In genomic region chr5:134451618-134452505, GRCh38 we compare ENCODE assay signal across 8 cellular contexts. TPM values are rescaled to one million over a fixed set of nuclear protein-coding genes. Genes with fewer than 3 reads are reported as not detected.
DNase-seq lines count a peak whose midpoint lies in the region; ATAC-seq, FAIRE-seq and TF ChIP-seq lines count a peak whose summit lies in the region.
"Had no signal": no experiment of that assay in that cellular context is flagged by ENCODE, and none has a peak within 500 bp of the region (broad histone marks: within the 10 kb centered on the region; RNA-seq: fewer than 3 reads in every experiment).

No MANE protein-coding gene starts in this region.

- no peaks in the 10 kb centered on the region for H3K27me3 ChIP-seq in body of pancreas
- H3K27me3 ChIP-seq in keratinocyte (ENCODE audit: control insufficient read depth, extremely low read depth, insufficient read depth, low read length): no peaks in the 10 kb centered on the region
- H3K27me3 ChIP-seq in thyroid gland: no peaks in the 10 kb centered on the region
- H3K27me3 ChIP-seq in H9 (ENCODE audit: insufficient read depth, low read length): no peaks in the 10 kb centered on the region

- no peaks in the 10 kb centered on the region for H3K4me1 ChIP-seq in body of pancreas
- H3K4me1 ChIP-seq in keratinocyte (ENCODE audit: control insufficient read depth, extremely low read depth, insufficient read depth, low read length): peaks cover 17% of the 10 kb centered on the region
- peaks cover under 1 to 12% of the 10 kb centered on the region in 2 donors for H3K4me1 ChIP-seq in thyroid gland
- H3K4me1 ChIP-seq in H9 (ENCODE audit: insufficient read depth, low read length): no peaks in the 10 kb centered on the region

- H3K9me1 ChIP-seq in keratinocyte (ENCODE audit: control insufficient read depth, extremely low read depth, insufficient read depth, low read length): no peaks in the 10 kb centered on the region

- no peak overlapping the region for H3K4me3 ChIP-seq in body of pancreas
- H3K4me3 ChIP-seq in keratinocyte (ENCODE audit: control insufficient read depth in 2 of 3, extremely low read depth in 1 of 3, insufficient read depth in 2 of 3, low read depth in 1 of 3, low read length in 3 of 3): no peak overlapping the region
- H3K4me3 ChIP-seq in thyroid gland (replicated peaks in 1 of 3): no peak overlapping the region

- no peak overlapping the region for H3K14ac ChIP-seq in H9 (ENCODE audit: insufficient read depth, low read length)

- no peak overlapping the region for H2BK15ac ChIP-seq in H9 (ENCODE audit: low read depth, low read length)

- H3T11ph ChIP-seq in H9 (ENCODE audit: low read length): no peak overlapping the region

- H4K20me1 ChIP-seq in keratinocyte (ENCODE audit: control insufficient read depth, extremely low read depth, insufficient read depth, low read length) (no peaks in the 10 kb centered on the region), H9 (ENCODE audit: control insufficient read depth, insufficient read depth, insufficient read length) (no peaks in the 10 kb centered on the region)

- H3K4me1 Mint-ChIP-seq in H9: peaks cover 11 to 13% of the 10 kb centered on the region in 2 experiments

- no peak overlapping the region for H3K56ac ChIP-seq in H9 (ENCODE audit: insufficient read length, low read depth, low read length)

- H3K9me3 ChIP-seq in body of pancreas (no peaks in the 10 kb centered on the region), keratinocyte (ENCODE audit: control insufficient read depth, low read depth, low read length) (no peaks in the 10 kb centered on the region), thyroid gland (no peaks in the 10 kb centered on the region), H9 (ENCODE audit: control insufficient read depth, low read depth, low read length) (no peaks in the 10 kb centered on the region)

- H3K27ac Mint-ChIP-seq in H9: peak overlapping the region in 1 of 3 experiments; percentile 28; a peak in 1 of 7 replicates

- H2BK120ac ChIP-seq in H9 (ENCODE audit: low read depth, low read length, poor library complexity, severe bottlenecking): no peak overlapping the region

- no peaks in the 10 kb centered on the region for H3K79me1 ChIP-seq in H9 (ENCODE audit: insufficient read depth, low read depth, low read length, poor library complexity, severe bottlenecking)

- H3K4me3 Mint-ChIP-seq in H9: no peak overlapping the region

- H4K91ac ChIP-seq in H9 (ENCODE audit: insufficient read length, low read depth, low read length): no peak overlapping the region

- WGBS in body of pancreas, 2 donors: 79 to 88% methylated on average over 3 of the region's 3 CpGs
- 80 to 84% methylated on average over 3 of the region's 3 CpGs for WGBS in thyroid gland, 2 donors
- WGBS in H9 (ENCODE audit: extremely low coverage, insufficient read length, low lambda C conversion rate): no CpG with 5 or more reads among the region's 3 CpGs

- dilution Hi-C loops in keratinocyte (cut with MboI; ENCODE audit: extremely low pct_ligation_motif_present, low sequenced_read_pairs): no loop called here

- peaks cover 3% of the 10 kb centered on the region for H3K27me3 Mint-ChIP-seq in H9 (ENCODE audit: low read depth)

- no peak overlapping the region for H2AK5ac ChIP-seq in H9 (ENCODE audit: insufficient read length, low read length)

- H3K27ac ChIP-seq in body of pancreas (no peak overlapping the region), keratinocyte (ENCODE audit: control insufficient read depth, insufficient read depth, low read length) (no peak overlapping the region), thyroid gland (no peak overlapping the region), H9 (ENCODE audit: insufficient read length, low read depth, low read length) (no peak overlapping the region)

- H2BK12ac ChIP-seq in H9 (ENCODE audit: insufficient read length, low read depth, low read length): no peak overlapping the region

- peak; percentile 96 for FAIRE-seq in keratinocyte (lab: Jason Lieb, UNC)

- H2BK20ac ChIP-seq in H9 (ENCODE audit: low read depth, low read length, poor library complexity, severe bottlenecking): no peak overlapping the region

- no peak for TF ChIP-seq POLR2A in body of pancreas (IDR thresholded peaks at IDR 0.05)
- TF ChIP-seq POLR2A in thyroid gland (IDR thresholded peaks at IDR 0.05): no peak

- no peaks in the 10 kb centered on the region for H3K9me3 Mint-ChIP-seq in H9

- H3K9ac ChIP-seq in keratinocyte (ENCODE audit: control insufficient read depth, extremely low read depth, insufficient read depth, low read length) (no peak overlapping the region), H9 (ENCODE audit: extremely low read depth, insufficient read length, low read length) (no peak overlapping the region)

- TF ChIP-seq CTCF in body of pancreas (IDR thresholded peaks at IDR 0.05) (no peak), keratinocyte (optimal IDR thresholded peaks at IDR 0.05 in 1 of 3, IDR thresholded peaks at IDR 0.05 in 1 of 3, conservative IDR thresholded peaks at IDR 0.05 in 1 of 3; ENCODE audit: extremely low read depth in 1 of 3, insufficient read depth in 2 of 3, low read length in 3 of 3) (no peak), thyroid gland (IDR thresholded peaks at IDR 0.05) (no peak), H9 (conservative IDR thresholded peaks at IDR 0.05) (no peak)

- H4K5ac ChIP-seq in H9 (ENCODE audit: insufficient read length, low read depth, low read length): no peak overlapping the region

- H3K36me3 ChIP-seq in body of pancreas (replicated peaks in 1 of 2; ENCODE audit: insufficient read depth in 1 of 2, low read depth in 2 of 2) (no peaks in the 10 kb centered on the region), keratinocyte (ENCODE audit: control insufficient read depth in 2 of 2, extremely low read depth in 1 of 2, insufficient read depth in 2 of 2, low read length in 2 of 2) (no peaks in the 10 kb centered on the region), thyroid gland (no peaks in the 10 kb centered on the region)

- no peaks in the 10 kb centered on the region for H3K36me3 Mint-ChIP-seq in H9 (ENCODE audit: insufficient read depth in 1 of 3, low read depth in 3 of 3)

- H3K79me2 ChIP-seq in keratinocyte (ENCODE audit: control insufficient read depth, insufficient read depth, low read length): no peaks in the 10 kb centered on the region
- H3K79me2 ChIP-seq in H9 (ENCODE audit: insufficient read depth, low read length): no peaks in the 10 kb centered on the region

- no peak overlapping the region for H3K4me2 ChIP-seq in keratinocyte (ENCODE audit: control insufficient read depth, extremely low read depth, insufficient read depth, low read depth, low read length)
- H3K4me2 ChIP-seq in H9 (ENCODE audit: insufficient read depth, insufficient read length, low read length): no peak overlapping the region

- H3K4ac ChIP-seq in H9 (ENCODE audit: low read depth, low read length): no peak overlapping the region

- ATAC-seq in body of pancreas: peak; percentile 63

- H2AFZ ChIP-seq in keratinocyte (ENCODE audit: control insufficient read depth, low read length): no peak overlapping the region
- no peak overlapping the region for H2AFZ ChIP-seq in H9 (ENCODE audit: low read length)

- H3K18ac ChIP-seq in H9 (ENCODE audit: insufficient read length, low read depth, low read length): no peak overlapping the region

- H2BK5ac ChIP-seq in H9 (ENCODE audit: insufficient read length, low read length): no peak overlapping the region

- intact Hi-C loops in body of pancreas (cut with DNase I) (no loop called here), thyroid gland (cut with DNase I) (no loop called here)

- no peak overlapping the region for H4K8ac ChIP-seq in H9 (replicated peaks; ENCODE audit: insufficient read length, low read depth, low read length)

- peak in 69 of 76 experiments; percentile 11 to 74 (median 49) for DNase-seq in HUDEP-2 (lab: John Stamatoyannopoulos, UW; ENCODE audit: unreplicated experiment in 76 of 76)
- DNase-seq in body of pancreas: peak in 3 of 4 donors; percentile 46 to 72 (median 49)
- DNase-seq in keratinocyte (ENCODE audit: low read depth, low spot score): no peak
- peak; percentile 60 for DNase-seq in thyroid gland
- no peak for DNase-seq in H9
- no peak for DNase-seq in stimulated activated CD4-positive, alpha-beta T cell treated with anti-CD3 and anti-CD28 coated beads, Interleukin-15, amount 100 ng/mL, for 24 hours
- no peak for DNase-seq in NCI-H2227 (lab: John Stamatoyannopoulos, UW; ENCODE audit: unreplicated experiment)
- DNase-seq: activated naive CD4-positive, alpha-beta T cell treated with anti-CD3 and anti-CD28 coated beads, Interleukin-2, amount 50 U/mL, for 16 hours had no signal

- no peak overlapping the region for H3K23ac ChIP-seq in H9 (ENCODE audit: insufficient read length, low read depth, low read length)

- H3K23me2 ChIP-seq in H9 (ENCODE audit: insufficient read length, low read depth, low read length, poor library complexity, severe bottlenecking): no peaks in the 10 kb centered on the region

RNA-seq across cellular contexts. Expression of gene CDKN2AIPNL, which starts 40.2 kb away (rescaled TPM):
- total RNA-seq in body of pancreas (10 to 100 TPM in 1 of 2 donors, 1 to 10 TPM in 1; 3.0 to 14.5 TPM), thyroid gland (10 to 100 TPM; 27.9 to 42.3 (median 34.8) TPM), H9 (2021) (60.0 and 60.3 TPM in 2 replicates)
- polyA plus RNA-seq in keratinocyte: 17.4 to 28.4 TPM (median 22.2 TPM) in 3 replicates
- 7.3 TPM for polyA plus RNA-seq in keratinocyte (2011; ENCODE audit: low read depth)
- polyA plus RNA-seq in keratinocyte (2011; cell fraction: cytosol; rRNA removed): 21.3 and 24.9 TPM in 2 replicates
- polyA plus RNA-seq in keratinocyte (2011; cell fraction: nucleus; rRNA removed): 3.8 and 5.3 TPM in 2 replicates
- 12.3 and 24.7 TPM in 2 replicates for polyA plus RNA-seq in keratinocyte (2012; ENCODE audit: low replicate concordance)
- 5.7 to 6.4 TPM (median 6.2 TPM) in 3 replicates for polyA minus RNA-seq in keratinocyte
- polyA minus RNA-seq in keratinocyte (2011; cell fraction: cytosol; rRNA and poly(A)+ RNA removed): 16.5 TPM
- 0.84 and 2.2 TPM in 2 replicates for polyA minus RNA-seq in keratinocyte (2011; cell fraction: nucleus; rRNA and poly(A)+ RNA removed)

Comparison
In these comparisons a context has a peak if more than half of its experiments do, and no peak if none do; other contexts are left out.
1. DNase-seq: peak in HUDEP-2 (69 of 76), body of pancreas (3 of 4) and thyroid gland (2 of 2); none in keratinocyte (single experiment), H9 (single experiment), stimulated activated CD4-positive, alpha-beta T cell treated with anti-CD3 and anti-CD28 coated beads, Interleukin-15, amount 100 ng/mL, for 24 hours (single experiment) and NCI-H2227 (single experiment).